In the genomic region with DNA sequence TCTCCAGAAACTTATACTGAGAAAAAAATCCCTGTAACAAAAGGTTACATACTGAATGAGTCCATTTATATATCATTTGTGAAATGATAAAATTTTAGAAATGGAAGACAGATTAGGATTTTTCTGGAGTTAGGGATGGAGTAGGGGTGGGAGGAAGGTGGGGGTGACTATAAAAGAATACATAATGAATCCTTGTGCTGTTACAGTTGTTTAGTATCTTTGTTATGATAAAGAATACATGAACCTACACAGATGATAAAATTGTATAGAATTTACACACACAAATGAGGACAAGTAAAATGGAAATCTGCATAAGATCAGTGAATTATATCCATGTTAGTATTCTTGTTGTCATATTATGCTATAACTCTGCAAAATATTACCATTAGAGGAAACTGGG, we compare ENCODE assay signal across 12 cellular contexts. TPM values are rescaled to one million over a fixed set of nuclear protein-coding genes. Genes with fewer than 3 reads are reported as not detected.
"Had no signal": no experiment of that assay in that cellular context is flagged by ENCODE, and none has a peak within 500 bp of the region (broad histone marks: within the 10 kb centered on the region; RNA-seq: fewer than 3 reads in every experiment).

No MANE protein-coding gene starts in this region.

- H3K36me3 ChIP-seq: HAP-1 had no signal

- H3K4me3 ChIP-seq: GM23248, GM23338, HAP-1 had no signal

- FAIRE-seq: H1, H54 had no signal

- DNase-seq: GM23248, GOT3, H7, H9, HCEC 1CT, HFFc6 had no signal

- H3K4me2 ChIP-seq: GM23338 had no signal

- H3K4me1 ChIP-seq: HAP-1 had no signal

- H2AFZ ChIP-seq: GM23248, GM23338 had no signal

- H3K27ac ChIP-seq: GM23248 had no signal

- H3K9me3 ChIP-seq: HAP-1 had no signal

- ATAC-seq: GM23338, HCT116 had no signal

- H3K9ac ChIP-seq: GM23248 had no signal

RNA-seq across cellular contexts. Expression of a gene that starts 41.8 kb away (rescaled TPM):
- total RNA-seq: GM23248, GM23338, H1, H4, H7, H9, HFFc6 had no signal
- polyA plus RNA-seq: GM23248, GM23338, H1 had no signal

RNA-seq across cellular contexts. Expression of a gene that starts 45.3 kb away (rescaled TPM):
- total RNA-seq: GM23248, H1, H4, H7, H9, HFFc6 had no signal
- polyA plus RNA-seq: GM23248, GM23338 had no signal
